In the genomic region with DNA sequence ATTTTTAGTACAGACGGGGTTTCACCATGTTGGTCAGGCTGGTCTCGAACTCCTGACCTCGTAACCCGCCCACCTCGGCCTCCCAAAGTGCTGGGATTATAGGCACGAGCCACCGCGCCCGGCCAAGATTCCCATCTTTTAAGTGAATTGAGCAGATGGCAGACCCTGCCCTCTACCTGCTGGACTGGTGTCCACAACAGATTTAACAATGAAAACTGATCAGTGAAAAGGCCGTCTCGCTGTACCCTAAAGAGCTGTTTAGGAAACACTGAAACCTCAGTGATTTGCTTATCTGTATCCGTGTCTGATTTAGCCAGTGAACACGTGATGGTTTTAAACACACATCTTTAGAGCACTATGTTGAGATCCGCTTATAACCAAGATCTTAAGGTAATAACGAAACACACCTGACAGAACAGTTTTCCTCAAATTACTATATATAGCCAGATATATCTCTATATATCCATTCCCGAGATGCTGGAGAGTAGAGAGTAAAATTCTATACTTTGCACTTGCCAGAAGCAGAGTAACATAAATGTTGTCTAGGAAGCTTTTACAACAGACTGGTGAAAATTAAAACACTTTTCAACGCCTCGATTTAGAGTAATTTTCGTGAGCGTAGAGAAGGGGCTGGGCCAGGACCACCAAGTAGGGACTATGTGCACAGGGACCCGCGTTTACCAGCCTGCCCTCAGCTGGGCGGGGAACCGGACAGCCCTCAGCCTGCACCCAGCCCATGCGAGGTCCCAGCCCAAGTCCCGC, we compare ENCODE assay signal across 7 cellular contexts. TPM values are rescaled to one million over a fixed set of nuclear protein-coding genes. Genes with fewer than 3 reads are reported as not detected.
DNase-seq lines count a peak whose midpoint lies in the region; ATAC-seq and TF ChIP-seq lines count a peak whose summit lies in the region.

No MANE protein-coding gene starts in this region.

- TF ChIP-seq CTCF in OCI-LY1 (IDR thresholded peaks at IDR 0.05; ENCODE audit: low read length): no peak
- TF ChIP-seq CTCF in choroid plexus epithelial cell (conservative IDR thresholded peaks at IDR 0.05; ENCODE audit: low read depth, low read length): peak; percentile 25
- no peak for TF ChIP-seq CTCF in left lung (IDR thresholded peaks at IDR 0.05)

- peak overlapping the region; percentile 89 for H3K4me2 ChIP-seq in OCI-LY1 (ENCODE audit: low read length)

- no peaks in the 10 kb centered on the region for H3F3A ChIP-seq in OCI-LY1 (ENCODE audit: insufficient read depth, low read length)

- H3K9ac ChIP-seq in OCI-LY1 (ENCODE audit: low read length): peak overlapping the region; percentile 75

- H4K20me1 ChIP-seq in OCI-LY1 (ENCODE audit: insufficient read depth, low read length): no peaks in the 10 kb centered on the region

- H3K4me1 ChIP-seq in OCI-LY1 (ENCODE audit: insufficient read depth, low read length, severe bottlenecking): peaks cover 26% of the 10 kb centered on the region
- H3K4me1 ChIP-seq in left lung: peaks cover 0 to 7% of the 10 kb centered on the region in 2 donors

- peak overlapping the region; percentile 5; the same call in 1 of the 2 replicates for H2AFZ ChIP-seq in OCI-LY1 (ENCODE audit: low read length)

- ATAC-seq in GM19438 (IDR thresholded peaks at IDR 0.05; ENCODE audit: low read depth, unreplicated experiment) (peak; percentile 61), HG03432 (IDR thresholded peaks at IDR 0.05; ENCODE audit: unreplicated experiment) (peak; percentile 69), left lung (peak; percentile 89)

- no peaks in the 10 kb centered on the region for H3K79me2 ChIP-seq in OCI-LY1 (ENCODE audit: insufficient read depth, low read length)

- no peaks in the 10 kb centered on the region; the same call in 1 of the 2 replicates for H3K36me3 ChIP-seq in OCI-LY1 (ENCODE audit: insufficient read depth, low read length)
- no peaks in the 10 kb centered on the region for H3K36me3 ChIP-seq in left lung

- H3K27me3 ChIP-seq in OCI-LY1 (ENCODE audit: insufficient read depth, low read length) (no peaks in the 10 kb centered on the region), left lung (no peaks in the 10 kb centered on the region)

- H3K9me3 ChIP-seq in OCI-LY1 (ENCODE audit: low read length): no peaks in the 10 kb centered on the region
- no peaks in the 10 kb centered on the region for H3K9me3 ChIP-seq in left lung

- DNase-seq in EL (peak; percentile 7), choroid plexus epithelial cell (ENCODE audit: low read depth) (peak; percentile 13), left lung (no peak), superior temporal gyrus (ENCODE audit: extremely low spot score) (peak; percentile 45)

- intact Hi-C loops in left lung (cut with DNase I): no loop called here

- H3K27ac ChIP-seq in OCI-LY1 (ENCODE audit: low read depth, low read length, poor library complexity, severe bottlenecking) (no peak overlapping the region), left lung (peak overlapping the region; percentile 73 to 81)

- H3K9me2 ChIP-seq in OCI-LY1 (ENCODE audit: low read depth, low read length): no peaks in the 10 kb centered on the region

- H3K4me3 ChIP-seq in OCI-LY1 (ENCODE audit: low read depth, low read length, poor library complexity, severe bottlenecking) (peak overlapping the region; percentile 77), choroid plexus epithelial cell (ENCODE audit: low read depth, low read length) (peak overlapping the region; percentile 97), left lung (peak overlapping the region; percentile 75 to 78)

RNA-seq across cellular contexts. Expression of a gene that starts 0.6 kb away (rescaled TPM):
- total RNA-seq in left lung: 1 to 10 TPM; 3.7 to 3.9 TPM

RNA-seq across cellular contexts. Expression of a gene that starts 35.2 kb away (rescaled TPM):
- 100 to 1,000 TPM; 124 to 141 TPM for total RNA-seq in left lung

RNA-seq across cellular contexts. Expression of a gene that starts 52.2 kb away (rescaled TPM):
- 10 to 100 TPM; 34.1 to 35.9 TPM for total RNA-seq in left lung

Comparison
In these comparisons a context has a peak if more than half of its experiments do, and no peak if none do; other contexts are left out.
1. DNase-seq: peak in EL (single experiment), choroid plexus epithelial cell (single experiment) and superior temporal gyrus (single experiment); none in left lung (0 of 2).
2. Peak in every context shown above with its lines, with median percentiles within 50 percentile points of each other: ATAC-seq and H3K4me3 ChIP-seq.